ENCODE assay signal across 11 cellular contexts in genomic region chrX:118350715-118351114, GRCh38. TPM values are rescaled to one million over a fixed set of nuclear protein-coding genes. Genes with fewer than 3 reads are reported as not detected.
DNase-seq lines count a peak whose midpoint lies in the region; ATAC-seq, FAIRE-seq and TF ChIP-seq lines count a peak whose summit lies in the region.
"Had no signal": no experiment of that assay in that cellular context is flagged by ENCODE, and none has a peak within 500 bp of the region (broad histone marks: within the 10 kb centered on the region; RNA-seq: fewer than 3 reads in every experiment).

No MANE protein-coding gene starts in this region.

- no peak for TF ChIP-seq CTCF in A549 (IDR thresholded peaks at IDR 0.05)
- TF ChIP-seq CTCF in D721Med (IDR thresholded peaks at IDR 0.05; ENCODE audit: insufficient read depth, missing control alignments), result no peak

- no peak for TF ChIP-seq POLR2A in A549 (IDR thresholded peaks at IDR 0.05; ENCODE audit: low read length)

- no peak overlapping the region for H3K4me3 Mint-ChIP-seq in central memory CD8-positive, alpha-beta T cell
- H3K4me3 Mint-ChIP-seq: activated CD4-positive, alpha-beta memory T cell treated with anti-CD3 and anti-CD28 coated beads for 36 hours had no signal

- DNase-seq in A549 (ENCODE audit: low read depth in 1 of 2, low spot score in 1 of 2) (no peak), NAMALWA (ENCODE audit: low spot score) (peak; percentile 25), activated gamma-delta T cell (lab: John Stamatoyannopoulos, UW) (no peak), D721Med (ENCODE audit: insufficient read length, low spot score) (no peak), SKM-1 (lab: John Stamatoyannopoulos, UW; ENCODE audit: unreplicated experiment) (no peak), substantia nigra (lab: John Stamatoyannopoulos, UW) (no peak)
- DNase-seq in central memory CD8-positive, alpha-beta T cell (ENCODE audit: low spot score in 2 of 2), result no peak
- DNase-seq: activated CD4-positive, alpha-beta memory T cell treated with anti-CD3 and anti-CD28 coated beads for 36 hours; body of pancreas; left cardiac atrium had no signal

- no peaks in the 10 kb centered on the region for H3K9me3 Mint-ChIP-seq in central memory CD8-positive, alpha-beta T cell
- H3K9me3 Mint-ChIP-seq: activated CD4-positive, alpha-beta memory T cell treated with anti-CD3 and anti-CD28 coated beads for 36 hours had no signal

- H3K36me3 Mint-ChIP-seq in central memory CD8-positive, alpha-beta T cell (ENCODE audit: insufficient read depth), result peaks cover 10% of the 10 kb centered on the region
- H3K36me3 Mint-ChIP-seq: activated CD4-positive, alpha-beta memory T cell treated with anti-CD3 and anti-CD28 coated beads for 36 hours had no signal

- no peak overlapping the region for H3K27ac ChIP-seq in A549
- H3K27ac ChIP-seq in substantia nigra (ENCODE audit: low read depth, low read length, poor library complexity, severe bottlenecking), result no peak overlapping the region
- H3K27ac ChIP-seq: body of pancreas had no signal

- TF ChIP-seq EP300 in A549 (IDR thresholded peaks at IDR 0.05), result no peak

- no peaks in the 10 kb centered on the region for H3K9me3 ChIP-seq in A549
- H3K9me3 ChIP-seq: body of pancreas had no signal

- no peak for TF ChIP-seq RAD21 in A549 (conservative IDR thresholded peaks at IDR 0.05 in 1 of 2, IDR thresholded peaks at IDR 0.05 in 1 of 2)

- H3K4me3 ChIP-seq in A549, result no peak overlapping the region
- H3K4me3 ChIP-seq: body of pancreas had no signal

- 81% methylated on average over 1 of the region's 1 CpG for WGBS in A549 (ENCODE audit: missing lambda C conversion rate)

- ATAC-seq in A549, result no peak
- ATAC-seq in GM18909 (IDR thresholded peaks at IDR 0.05; ENCODE audit: poor library complexity, unreplicated experiment), result peak; percentile 19
- ATAC-seq in central memory CD8-positive, alpha-beta T cell (replicated peaks; ENCODE audit: extremely low read depth, poor library complexity, severe bottlenecking), result no peak
- ATAC-seq: body of pancreas, left cardiac atrium had no signal

- H3K4me1 Mint-ChIP-seq in central memory CD8-positive, alpha-beta T cell, result peaks cover 53% of the 10 kb centered on the region

- POLR2A ChIA-PET in A549 (lab: Yijun Ruan, JAX), result no interaction called here

- peaks cover 41% of the 10 kb centered on the region for H3K4me1 ChIP-seq in A549
- H3K4me1 ChIP-seq: body of pancreas had no signal

- H3K27ac Mint-ChIP-seq in central memory CD8-positive, alpha-beta T cell (ENCODE audit: low read depth), result peak overlapping the region; percentile 32

- CTCF ChIA-PET in A549 (lab: Yijun Ruan, JAX), result no interaction called here

- peak overlapping the region; percentile 29; the same call in 1 of the 3 replicates for H3K4me2 ChIP-seq in A549

- no peaks in the 10 kb centered on the region for H3K27me3 Mint-ChIP-seq in central memory CD8-positive, alpha-beta T cell
- H3K27me3 Mint-ChIP-seq: activated CD4-positive, alpha-beta memory T cell treated with anti-CD3 and anti-CD28 coated beads for 36 hours had no signal

- no peak for FAIRE-seq in A549 (lab: Jason Lieb, UNC)
- no peak for FAIRE-seq in D721Med (lab: Jason Lieb, UNC)

TF ChIP-seq in A549, 52 proteins besides CTCF, POLR2A, EP300 and RAD21:
- TF ChIP-seq RFX5 (IDR thresholded peaks at IDR 0.05), result no peak
- TF ChIP-seq MAZ (IDR thresholded peaks at IDR 0.05; ENCODE audit: borderline replicate concordance, low read depth, low read length), result no peak
- TF ChIP-seq MAFK (IDR thresholded peaks at IDR 0.05; ENCODE audit: partially characterized antibody), result no peak
- TF ChIP-seq ZFP36 (IDR thresholded peaks at IDR 0.05; ENCODE audit: borderline replicate concordance, partially characterized antibody), result no peak
- no peak for TF ChIP-seq MYC (IDR thresholded peaks at IDR 0.05; ENCODE audit: borderline replicate concordance, low read length)
- TF ChIP-seq RCOR1 (IDR thresholded peaks at IDR 0.05; ENCODE audit: low read depth, low read length), result no peak
- no peak for TF ChIP-seq JUN (IDR thresholded peaks at IDR 0.05)
- TF ChIP-seq BHLHE40 (IDR thresholded peaks at IDR 0.05; ENCODE audit: low read depth, low read length), result no peak
- TF ChIP-seq POLR2AphosphoS2 (conservative IDR thresholded peaks at IDR 0.05; ENCODE audit: low read length), result no peak
- TF ChIP-seq ESRRA (IDR thresholded peaks at IDR 0.05; ENCODE audit: borderline replicate concordance, low read length), result no peak
- no peak for TF ChIP-seq HOXA7 (CRISPR knock-in tag; IDR thresholded peaks at IDR 0.05)
- no peak for TF ChIP-seq FOXS1 (CRISPR knock-in tag; IDR thresholded peaks at IDR 0.05)
- no peak for TF ChIP-seq CBX2 (IDR thresholded peaks at IDR 0.05; ENCODE audit: borderline replicate concordance, low read depth)
- TF ChIP-seq CHD4 (IDR thresholded peaks at IDR 0.05; ENCODE audit: borderline replicate concordance), result no peak
- no peak for TF ChIP-seq SREBF2 (IDR thresholded peaks at IDR 0.05)

RNA-seq across cellular contexts. Expression of gene WDR44, which starts 4.8 kb away (rescaled TPM):
- polyA plus RNA-seq in A549 (2011; rRNA removed), result 15.7 and 22.1 TPM in 2 replicates
- 3.1 and 3.3 TPM in 2 replicates for polyA plus RNA-seq in A549 (2012; cell fraction: cytosol; rRNA removed)
- 4.9 and 5.4 TPM in 2 replicates for polyA plus RNA-seq in A549 (2012; cell fraction: nucleus; rRNA removed)
- polyA plus RNA-seq in A549 (2017; fragmentation: RNase III; extraction: RNeasy Plus Mini Kit Qiagen cat#74134 plus additional on column Dnase treatment), result 9.9 to 10.2 TPM (median 10.2 TPM) in 3 replicates
- 7.3 and 9.5 TPM in 2 replicates for polyA minus RNA-seq in A549 (2011; rRNA and poly(A)+ RNA removed)
